Comparison of ENCODE assay signal across 21 cellular contexts in genomic region chr18:78790960-78791359, GRCh38.
DNase-seq lines count a peak whose midpoint lies in the region; ATAC-seq and TF ChIP-seq lines count a peak whose summit lies in the region.
"Had no signal": no experiment of that assay in that cellular context is flagged by ENCODE, and none has a peak within 500 bp of the region (broad histone marks: within the 10 kb centered on the region; RNA-seq: fewer than 3 reads in every experiment).

No MANE protein-coding gene starts in this region.

- intact Hi-C loops in posterior vena cava (cut with DNase I) (no loop called here), upper lobe of right lung (cut with DNase I) (no loop called here), cardiac septum (cut with DNase I) (no loop called here)

- H3K9me3 ChIP-seq in upper lobe of right lung = no peaks in the 10 kb centered on the region
- H3K9me3 ChIP-seq: BE2C, HAP-1 had no signal

- DNase-seq in NCI-H1092 treated with DMSO at 0.1 percent for 48 hours (lab: John Stamatoyannopoulos, UW) (peak; percentile 61), NCI-H1092 (lab: John Stamatoyannopoulos, UW) (no peak), NCI-H345 (lab: John Stamatoyannopoulos, UW) (peak; percentile 39), NCI-H345 treated with DMSO at 0.1 percent for 48 hours (lab: John Stamatoyannopoulos, UW; ENCODE audit: unreplicated experiment) (no peak), posterior vena cava (ENCODE audit: low spot score) (peak; percentile 50), upper lobe of right lung (peak; percentile 27), cardiac septum (ENCODE audit: low spot score) (no peak), AML-193 (lab: John Stamatoyannopoulos, UW) (no peak)
- DNase-seq: BE2C; C1 segment of cervical spinal cord; CD4-positive, CD25-positive, alpha-beta regulatory T cell; CD8-positive, alpha-beta memory T cell; COR-L47; DMS 273 treated with DMSO at 0.1 percent for 48 hours; DMS53; DND-41; EL had no signal

- H3K36me3 ChIP-seq in upper lobe of right lung = no peaks in the 10 kb centered on the region
- H3K36me3 ChIP-seq: BE2C, HAP-1 had no signal

- no peak for ATAC-seq in upper lobe of right lung
- ATAC-seq: GM12878, HepG2 had no signal

- no peak for TF ChIP-seq CTCF in upper lobe of right lung (IDR thresholded peaks at IDR 0.05)

- H3K4me1 ChIP-seq in upper lobe of right lung = no peaks in the 10 kb centered on the region
- H3K4me1 ChIP-seq: BE2C, HAP-1 had no signal

- peaks cover 9% of the 10 kb centered on the region for H3K27me3 ChIP-seq in upper lobe of right lung
- H3K27me3 ChIP-seq: BE2C had no signal

- H3K27ac ChIP-seq in upper lobe of right lung = no peak overlapping the region
- H3K27ac ChIP-seq: 22Rv1 had no signal

- no peak overlapping the region for H3K4me3 ChIP-seq in upper lobe of right lung
- H3K4me3 ChIP-seq: GM12878, HAP-1 had no signal

Comparison
In these comparisons a context has a peak if more than half of its experiments do, and no peak if none do; other contexts are left out.
1. DNase-seq: peak in NCI-H1092 treated with DMSO at 0.1 percent for 48 hours (single experiment), NCI-H345 (single experiment), posterior vena cava (single experiment) and upper lobe of right lung (single experiment); none in NCI-H1092 (single experiment), NCI-H345 treated with DMSO at 0.1 percent for 48 hours (single experiment), cardiac septum (single experiment) and AML-193 (0 of 2).